ENCODE assay signal across 9 cellular contexts in the genomic region with DNA sequence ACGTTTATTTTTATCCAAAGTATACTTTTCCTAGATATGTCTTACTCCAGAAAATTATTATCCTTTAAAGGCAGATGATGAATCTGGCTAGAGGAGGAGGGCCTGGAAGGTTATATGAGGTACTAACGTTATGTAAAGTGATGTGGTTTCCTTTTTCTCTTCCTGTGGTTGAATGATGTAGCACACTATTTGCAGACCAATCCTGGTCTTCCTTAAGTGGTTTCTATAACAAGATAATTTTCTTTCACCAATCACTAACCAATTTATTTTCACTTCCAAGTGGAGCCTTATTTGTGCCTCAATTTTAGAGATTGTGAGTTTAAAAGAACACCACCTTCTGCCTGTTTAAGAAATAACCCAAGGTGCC.
A peak's percentile ranks its signal among the peaks of the same experiment; 100 is the strongest.
DNase-seq lines count a peak whose midpoint lies in the region; ATAC-seq and TF ChIP-seq lines count a peak whose summit lies in the region.
"Had no signal": no experiment of that assay in that cellular context is flagged by ENCODE, and none has a peak within 500 bp of the region (broad histone marks: within the 10 kb centered on the region; RNA-seq: fewer than 3 reads in every experiment).

No MANE protein-coding gene starts in this region.

- H3K9me3 Mint-ChIP-seq in natural killer cell (peaks cover 0 to 2% of the 10 kb centered on the region in 2 donors), H9 (no peaks in the 10 kb centered on the region; a peak in 1 of 5 replicates)

- H3K79me2 ChIP-seq in H9 (ENCODE audit: insufficient read depth, low read length): no peaks in the 10 kb centered on the region

- H3K23me2 ChIP-seq in H9 (ENCODE audit: insufficient read length, low read depth, low read length, poor library complexity, severe bottlenecking): no peaks in the 10 kb centered on the region

- peak overlapping the region; percentile 64 for H3K4me3 Mint-ChIP-seq in natural killer cell
- no peak overlapping the region for H3K4me3 Mint-ChIP-seq in H9

- TF ChIP-seq CTCF in natural killer cell (IDR thresholded peaks at IDR 0.05) (no peak), H9 (conservative IDR thresholded peaks at IDR 0.05) (no peak)

- H4K5ac ChIP-seq in H9 (ENCODE audit: insufficient read length, low read depth, low read length): no peak overlapping the region

- ATAC-seq in GM19328 (IDR thresholded peaks at IDR 0.05; ENCODE audit: unreplicated experiment) (peak; percentile 38), HG02885 (IDR thresholded peaks at IDR 0.05; ENCODE audit: poor library complexity, unreplicated experiment) (peak; percentile 44), natural killer cell (peak; percentile 42 to 67 (median 62))

- H4K8ac ChIP-seq in neuronal stem cell (ENCODE audit: low read depth, low read length): no peak overlapping the region
- H4K8ac ChIP-seq in H9 (replicated peaks; ENCODE audit: insufficient read length, low read depth, low read length): no peak overlapping the region

- no peaks in the 10 kb centered on the region for H4K20me1 ChIP-seq in H9 (ENCODE audit: control insufficient read depth, insufficient read depth, insufficient read length)

- H3K9me3 ChIP-seq in neuronal stem cell (replicated peaks in 1 of 2; ENCODE audit: control insufficient read depth in 2 of 2, insufficient read depth in 1 of 2, low read depth in 1 of 2, low read length in 2 of 2) (peaks cover 2 to 3% of the 10 kb centered on the region in 2 donors), H9 (ENCODE audit: control insufficient read depth, low read depth, low read length) (no peaks in the 10 kb centered on the region)

- no peak overlapping the region for H2BK5ac ChIP-seq in neuronal stem cell (ENCODE audit: low read length)
- H2BK5ac ChIP-seq in H9 (ENCODE audit: insufficient read length, low read length): no peak overlapping the region

- H3K9ac ChIP-seq in neuronal stem cell (ENCODE audit: low read depth, low read length, poor library complexity) (no peak overlapping the region), H9 (ENCODE audit: extremely low read depth, insufficient read length, low read length) (no peak overlapping the region)

- H3K36me3 ChIP-seq in neuronal stem cell (replicated peaks in 1 of 2; ENCODE audit: control insufficient read depth in 2 of 2, insufficient read depth in 2 of 2, low read length in 2 of 2): no peaks in the 10 kb centered on the region

- H3K4me1 ChIP-seq in neuronal stem cell (ENCODE audit: control insufficient read depth in 2 of 2, insufficient read depth in 1 of 2, low read depth in 1 of 2, low read length in 2 of 2) (no peaks in the 10 kb centered on the region), H9 (ENCODE audit: insufficient read depth, low read length) (no peaks in the 10 kb centered on the region; the same call in 1 of the 2 replicates)

- H3K36me3 Mint-ChIP-seq in natural killer cell (no peaks in the 10 kb centered on the region), H9 (ENCODE audit: insufficient read depth in 1 of 3, low read depth in 3 of 3) (no peaks in the 10 kb centered on the region)

- H3K4ac ChIP-seq in neuronal stem cell (ENCODE audit: low read length): no peak overlapping the region
- H3K4ac ChIP-seq in H9 (ENCODE audit: low read depth, low read length): no peak overlapping the region

- no peak overlapping the region for H3K14ac ChIP-seq in neuronal stem cell (ENCODE audit: low read length)
- no peak overlapping the region for H3K14ac ChIP-seq in H9 (ENCODE audit: insufficient read depth, low read length)

- no CpG with 5 or more reads among the region's 2 CpGs for WGBS in neuronal stem cell (ENCODE audit: extremely low coverage in 2 of 2, insufficient read length in 2 of 2, insufficient replicate concordance in 1 of 2), 2 donors
- no CpG with 5 or more reads among the region's 2 CpGs for WGBS in H9 (ENCODE audit: extremely low coverage, insufficient read length, low lambda C conversion rate)

- H4K91ac ChIP-seq in neuronal stem cell (ENCODE audit: low read depth, low read length, poor library complexity) (no peak overlapping the region), H9 (ENCODE audit: insufficient read length, low read depth, low read length) (no peak overlapping the region)

- H3K4me1 Mint-ChIP-seq in natural killer cell (peaks cover 23 to 26% of the 10 kb centered on the region in 2 donors), H9 (peaks cover 9 to 12% of the 10 kb centered on the region in 2 experiments; a peak in 3 of 4 replicates)

- no peaks in the 10 kb centered on the region for H3K27me3 Mint-ChIP-seq in natural killer cell (ENCODE audit: low read depth in 2 of 2)
- H3K27me3 Mint-ChIP-seq in H9 (ENCODE audit: low read depth): no peaks in the 10 kb centered on the region

- H2AFZ ChIP-seq in neuronal stem cell (ENCODE audit: low read length): no peak overlapping the region
- H2AFZ ChIP-seq in H9 (ENCODE audit: low read length): no peak overlapping the region

- H3K27me3 ChIP-seq in neuronal stem cell (ENCODE audit: control insufficient read depth in 3 of 3, insufficient read depth in 3 of 3, low read depth in 1 of 3, low read length in 3 of 3) (no peaks in the 10 kb centered on the region), H9 (ENCODE audit: insufficient read depth, low read length) (no peaks in the 10 kb centered on the region)

- H3K27ac Mint-ChIP-seq in natural killer cell: peak overlapping the region; percentile 78 to 87
- no peak overlapping the region for H3K27ac Mint-ChIP-seq in H9

- H2BK15ac ChIP-seq in neuronal stem cell (ENCODE audit: low read length): no peak overlapping the region
- H2BK15ac ChIP-seq in H9 (ENCODE audit: low read depth, low read length): no peak overlapping the region

- H3K23ac ChIP-seq in neuronal stem cell (ENCODE audit: low read depth, low read length, poor library complexity): no peak overlapping the region
- H3K23ac ChIP-seq in H9 (ENCODE audit: insufficient read length, low read depth, low read length): no peak overlapping the region

- no peak overlapping the region for H2BK120ac ChIP-seq in neuronal stem cell (ENCODE audit: low read depth, low read length)
- H2BK120ac ChIP-seq in H9 (ENCODE audit: low read depth, low read length, poor library complexity, severe bottlenecking): no peak overlapping the region

- intact Hi-C loops in natural killer cell (cut with micrococcal nuclease): no loop called here

- H3K18ac ChIP-seq in neuronal stem cell (ENCODE audit: low read length): no peak overlapping the region
- no peak overlapping the region for H3K18ac ChIP-seq in H9 (ENCODE audit: insufficient read length, low read depth, low read length)

- H2BK12ac ChIP-seq in neuronal stem cell (ENCODE audit: low read length) (no peak overlapping the region), H9 (ENCODE audit: insufficient read length, low read depth, low read length) (no peak overlapping the region)

- no peak overlapping the region for H3T11ph ChIP-seq in H9 (ENCODE audit: low read length)

- H3K4me3 ChIP-seq in neuronal stem cell (ENCODE audit: low read length in 2 of 2): no peak overlapping the region

- peak; percentile 9 for DNase-seq in NCI-H526 treated with DMSO at 0.1 percent for 48 hours (lab: John Stamatoyannopoulos, UW)
- no peak for DNase-seq in natural killer cell
- no peak for DNase-seq in neuronal stem cell (ENCODE audit: low spot score)
- DNase-seq in GOT3 (lab: John Stamatoyannopoulos, UW): no peak
- no peak for DNase-seq in H9
- DNase-seq in dermis blood vessel endothelial cell: no peak
- DNase-seq: activated naive CD4-positive, alpha-beta T cell treated with Interleukin-2 at 50 U/mL for 16 hours had no signal

- H3K4me2 ChIP-seq in neuronal stem cell (ENCODE audit: insufficient read depth, low read length, poor library complexity, severe bottlenecking) (no peak overlapping the region), H9 (ENCODE audit: insufficient read depth, insufficient read length, low read length) (no peak overlapping the region)

- no peaks in the 10 kb centered on the region for H3K79me1 ChIP-seq in neuronal stem cell (ENCODE audit: low read depth, low read length)
- H3K79me1 ChIP-seq in H9 (ENCODE audit: insufficient read depth, low read depth, low read length, poor library complexity, severe bottlenecking): no peaks in the 10 kb centered on the region

- H2AK5ac ChIP-seq in neuronal stem cell (ENCODE audit: low read depth, low read length) (no peak overlapping the region), H9 (ENCODE audit: insufficient read length, low read length) (no peak overlapping the region)

- H3K56ac ChIP-seq in H9 (ENCODE audit: insufficient read length, low read depth, low read length): no peak overlapping the region

- H2BK20ac ChIP-seq in H9 (ENCODE audit: low read depth, low read length, poor library complexity, severe bottlenecking): no peak overlapping the region

- H3K27ac ChIP-seq in neuronal stem cell (replicated peaks; ENCODE audit: low read length) (no peak overlapping the region), H9 (ENCODE audit: insufficient read length, low read depth, low read length) (no peak overlapping the region)

Comparison
In these comparisons a context has a peak if more than half of its experiments do, and no peak if none do; other contexts are left out.
1. H3K27ac Mint-ChIP-seq: peak in natural killer cell (2 of 2); none in H9 (0 of 3).
2. Peak in every context shown above with its lines, with median percentiles within 50 percentile points of each other: ATAC-seq.